In genomic region chr1:63632110-63632509, GRCh38 we compare ENCODE assay signal across 17 cellular contexts. TPM values are rescaled to one million over a fixed set of nuclear protein-coding genes. Genes with fewer than 3 reads are reported as not detected.
DNase-seq lines count a peak whose midpoint lies in the region; ATAC-seq lines count a peak whose summit lies in the region.
"Had no signal": no experiment of that assay in that cellular context is flagged by ENCODE, and none has a peak within 500 bp of the region (broad histone marks: within the 10 kb centered on the region; RNA-seq: fewer than 3 reads in every experiment).

No MANE protein-coding gene starts in this region.

- 77 to 90% (median 82%) methylated on average over 5 of the region's 5 CpGs for WGBS in adipose tissue, 3 donors

- H3K36me3 Mint-ChIP-seq in activated naive CD4-positive, alpha-beta T cell treated with anti-CD3 and anti-CD28 coated beads, Interleukin-2, amount 50 U/mL, for 72 hours: peaks cover 16 to 23% of the 10 kb centered on the region in 2 donors

- DNase-seq in activated naive CD4-positive, alpha-beta T cell treated with anti-CD3 and anti-CD28 coated beads, Interleukin-2, amount 50 U/mL, for 72 hours (ENCODE audit: low spot score in 2 of 2): no peak
- DNase-seq in activated naive CD4-positive, alpha-beta T cell treated with Interleukin-2 at 50 U/mL for 16 hours: no peak
- DNase-seq in islet precursor cell: peak; percentile 19
- DNase-seq in dermis blood vessel endothelial cell: no peak
- DNase-seq in activated gamma-delta T cell (lab: John Stamatoyannopoulos, UW): no peak
- DNase-seq: CD4-positive, CD25-positive, alpha-beta regulatory T cell; DMS79; H7; HFFc6; NCI-H1417; NCI-H1694 treated with DMSO at 0.1 percent for 48 hours; NCI-H2081 treated with DMSO at 0.1 percent for 48 hours; NCI-H446; NCI-H526; OCI-M1 had no signal

- peak; percentile 24 to 55 for ATAC-seq in activated naive CD4-positive, alpha-beta T cell treated with anti-CD3 and anti-CD28 coated beads, Interleukin-2, amount 50 U/mL, for 72 hours
- no peak for ATAC-seq in HG03108 (IDR thresholded peaks at IDR 0.05; ENCODE audit: unreplicated experiment)

- H3K9me3 Mint-ChIP-seq in activated naive CD4-positive, alpha-beta T cell treated with anti-CD3 and anti-CD28 coated beads, Interleukin-2, amount 50 U/mL, for 72 hours: no peaks in the 10 kb centered on the region
- H3K9me3 Mint-ChIP-seq: CD4-positive, CD25-positive, alpha-beta regulatory T cell; HFFc6 had no signal

- peak overlapping the region in 1 of 2 donors; percentile 22 for H3K27ac Mint-ChIP-seq in activated naive CD4-positive, alpha-beta T cell treated with anti-CD3 and anti-CD28 coated beads, Interleukin-2, amount 50 U/mL, for 72 hours
- H3K27ac Mint-ChIP-seq: CD4-positive, CD25-positive, alpha-beta regulatory T cell; HFFc6 had no signal

- peak overlapping the region; percentile 64 for H3K27ac ChIP-seq in adipose tissue (ENCODE audit: low read depth, low read length)

RNA-seq across cellular contexts. Expression of gene PGM1, which starts 38.9 kb away (rescaled TPM):
- total RNA-seq in activated naive CD4-positive, alpha-beta T cell treated with anti-CD3 and anti-CD28 coated beads, Interleukin-2, amount 50 U/mL, for 72 hours: 10 to 100 TPM; 14.0 to 52.1 TPM
- polyA plus RNA-seq in adipose tissue: 100 to 1,000 TPM in 1 of 3 donors, 10 to 100 TPM in 2; 65.3 to 152 (median 86.2) TPM
- 41.1 and 44.2 TPM in 2 replicates for total RNA-seq in dermis blood vessel endothelial cell
